1 cellular context compared by ENCODE assay signal in genomic region chr1:117616356-117616755, GRCh38.
TF ChIP-seq lines count a peak whose summit lies in the region.

No MANE protein-coding gene starts in this region.

TF ChIP-seq in HepG2, 621 proteins besides CTCF, POLR2A, EP300 and RAD21:
- TF ChIP-seq SAFB2 (CRISPR knock-in tag; IDR thresholded peaks at IDR 0.05; ENCODE audit: borderline replicate concordance, low read depth) (no peak), YY1 (IDR thresholded peaks at IDR 0.05; ENCODE audit: insufficient read depth, insufficient replicate concordance, low read depth, low read length) (no peak), ZNF788 (CRISPR knock-in tag; IDR thresholded peaks at IDR 0.05; ENCODE audit: borderline replicate concordance) (no peak), REST (IDR thresholded peaks at IDR 0.05; ENCODE audit: borderline replicate concordance in 1 of 2, low read depth in 1 of 2, low read length in 2 of 2) (no peak), ZNF878 (CRISPR knock-in tag; IDR thresholded peaks at IDR 0.05) (no peak), RORA (CRISPR knock-in tag; IDR thresholded peaks at IDR 0.05) (no peak), TAF15 (IDR thresholded peaks at IDR 0.05; ENCODE audit: low read depth, low read length, poor library complexity, severe bottlenecking) (no peak), ATAD3A (CRISPR knock-in tag; IDR thresholded peaks at IDR 0.05) (no peak), HMGXB4 (CRISPR knock-in tag; IDR thresholded peaks at IDR 0.05; ENCODE audit: borderline replicate concordance in 1 of 2, low read depth in 1 of 2) (no peak), NFKB2 (CRISPR knock-in tag; IDR thresholded peaks at IDR 0.05; ENCODE audit: borderline replicate concordance) (no peak), ZFP62 (CRISPR knock-in tag; IDR thresholded peaks at IDR 0.05) (no peak), CBFB (CRISPR knock-in tag; IDR thresholded peaks at IDR 0.05) (no peak), ZBTB43 (CRISPR knock-in tag; conservative IDR thresholded peaks at IDR 0.05) (no peak), KLF13 (CRISPR knock-in tag; IDR thresholded peaks at IDR 0.05) (no peak), FOXA1 (IDR thresholded peaks at IDR 0.05) (no peak), FOXA1 (CRISPR knock-in tag; IDR thresholded peaks at IDR 0.05) (no peak), CHCHD3 (CRISPR knock-in tag; IDR thresholded peaks at IDR 0.05) (no peak), KDM2A (CRISPR knock-in tag; IDR thresholded peaks at IDR 0.05; ENCODE audit: borderline replicate concordance, low read depth) (no peak), FOXM1 (CRISPR knock-in tag; IDR thresholded peaks at IDR 0.05) (no peak), SNAPC2 (CRISPR knock-in tag; IDR thresholded peaks at IDR 0.05) (no peak)
TF ChIP-seq in HepG2: peak in this region for 0.
